In the genomic region with DNA sequence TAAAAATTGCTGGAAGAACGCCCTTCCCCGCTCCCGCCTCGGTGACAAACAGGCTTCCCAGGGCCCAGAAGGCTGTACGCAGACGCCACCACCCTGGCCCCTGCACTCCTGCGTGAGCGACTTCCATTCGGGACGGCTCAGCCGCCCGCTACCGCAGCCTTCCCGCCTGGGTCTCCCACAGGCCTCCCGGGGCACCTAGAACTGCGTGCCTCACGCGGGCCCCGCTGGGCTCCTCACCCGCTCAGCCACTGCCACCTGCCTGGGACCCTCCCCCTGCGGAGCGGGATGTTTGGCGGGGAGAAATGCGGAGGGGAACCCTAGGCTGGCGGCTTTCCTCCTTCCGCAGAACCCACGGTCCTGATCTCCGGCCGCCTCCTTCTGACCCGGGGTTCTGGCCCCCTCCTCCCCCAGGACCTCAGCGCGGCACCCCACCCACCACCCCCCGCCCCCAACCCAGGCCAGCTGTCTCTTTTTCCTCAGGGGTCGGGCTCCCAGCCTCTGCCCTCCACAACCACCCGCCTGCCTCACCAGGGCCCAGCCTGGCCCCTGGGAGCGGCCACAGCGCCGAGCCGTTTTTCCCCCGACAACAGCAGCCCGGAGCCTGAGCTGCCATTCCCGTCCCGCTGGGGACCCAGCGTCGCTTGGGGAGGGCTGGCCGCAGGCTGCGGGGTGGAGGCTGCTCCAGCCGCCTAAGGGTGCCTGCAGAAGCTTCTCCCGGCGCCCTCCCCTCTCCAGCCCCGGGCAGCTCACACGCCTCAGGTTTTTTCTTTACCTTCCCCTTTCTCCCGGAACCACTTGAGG, we compare ENCODE assay signal across 9 cellular contexts. TPM values are rescaled to one million over a fixed set of nuclear protein-coding genes. Genes with fewer than 3 reads are reported as not detected.
DNase-seq lines count a peak whose midpoint lies in the region; ATAC-seq and TF ChIP-seq lines count a peak whose summit lies in the region.
"Had no signal": no experiment of that assay in that cellular context is flagged by ENCODE, and none has a peak within 500 bp of the region (broad histone marks: within the 10 kb centered on the region; RNA-seq: fewer than 3 reads in every experiment).

No MANE protein-coding gene starts in this region.

- peak overlapping the region; percentile 84 for H3K4me3 Mint-ChIP-seq in T-helper 17 cell

- peaks cover 2% of the 10 kb centered on the region for H3K4me1 Mint-ChIP-seq in T-helper 17 cell

- DNase-seq in NCI-H187 (lab: John Stamatoyannopoulos, UW): peak; percentile 3 to 11
- no peak for DNase-seq in NCI-H187 treated with DMSO at 0.1 percent for 48 hours (lab: John Stamatoyannopoulos, UW)
- DNase-seq in T-helper 17 cell: peak in 1 of 3 donors; percentile 13
- DNase-seq in colonic mucosa: peak; percentile 35
- DNase-seq in left colon: peak; percentile 34 to 52
- peak; percentile 16 for DNase-seq in stimulated activated CD4-positive, alpha-beta T cell treated with anti-CD3 and anti-CD28 coated beads, Interleukin-1b, Interleukin-23, amount 100 ng/mL, for 48 hours
- DNase-seq in GDM1 (lab: John Stamatoyannopoulos, UW): no peak
- DNase-seq: CD4-positive, CD25-positive, alpha-beta regulatory T cell had no signal

- intact Hi-C loops in colonic mucosa (cut with DNase I): no loop called here
- intact Hi-C loops in left colon (cut with DNase I, micrococcal nuclease): no loop called here

- no peaks in the 10 kb centered on the region for H3K36me3 ChIP-seq in colonic mucosa

- H3K4me1 ChIP-seq in colonic mucosa: no peaks in the 10 kb centered on the region

- ATAC-seq in T-helper 17 cell (peak; percentile 65), left colon (peak; percentile 84), HG02759 (IDR thresholded peaks at IDR 0.05; ENCODE audit: unreplicated experiment) (no peak)

- no peaks in the 10 kb centered on the region for H3K27me3 ChIP-seq in colonic mucosa

- TF ChIP-seq CTCF in colonic mucosa (IDR thresholded peaks at IDR 0.05): no peak

- no peaks in the 10 kb centered on the region for H3K27me3 Mint-ChIP-seq in T-helper 17 cell

- H3K9me3 ChIP-seq in T-helper 17 cell (ENCODE audit: control insufficient read depth, low read length, poor library complexity, severe bottlenecking) (no peaks in the 10 kb centered on the region), colonic mucosa (no peaks in the 10 kb centered on the region)

- peaks cover 3% of the 10 kb centered on the region for H3K36me3 Mint-ChIP-seq in T-helper 17 cell (ENCODE audit: low read depth)
- H3K36me3 Mint-ChIP-seq: CD4-positive, CD25-positive, alpha-beta regulatory T cell had no signal

- H3K9ac ChIP-seq in colonic mucosa (ENCODE audit: low read depth in 2 of 2, low read length in 2 of 2): peak overlapping the region; percentile 63 to 73

- H3K27ac ChIP-seq in colonic mucosa: peak overlapping the region; percentile 34

- peak overlapping the region; percentile 44 for H3K4me3 ChIP-seq in colonic mucosa

- no peak overlapping the region for H3K27ac Mint-ChIP-seq in T-helper 17 cell

RNA-seq across cellular contexts. Expression of a gene that starts 27.6 kb away (rescaled TPM):
- total RNA-seq in T-helper 17 cell (100 to 1,000 TPM; 145 to 166 TPM), colonic mucosa (100 to 1,000 TPM; 221 to 272 TPM), left colon (100 to 1,000 TPM; 254 to 307 TPM)

RNA-seq across cellular contexts. Expression of a gene that starts 47.8 kb away (rescaled TPM):
- total RNA-seq in T-helper 17 cell (100 to 1,000 TPM; 117 TPM), colonic mucosa (100 to 1,000 TPM; 188 to 314 TPM), left colon (100 to 1,000 TPM; 167 to 202 TPM)

Comparison
In these comparisons a context has a peak if more than half of its experiments do, and no peak if none do; other contexts are left out.
1. DNase-seq: peak in NCI-H187 (2 of 2), colonic mucosa (single experiment), left colon (2 of 2) and stimulated activated CD4-positive, alpha-beta T cell treated with anti-CD3 and anti-CD28 coated beads, Interleukin-1b, Interleukin-23, amount 100 ng/mL, for 48 hours (single experiment); none in NCI-H187 treated with DMSO at 0.1 percent for 48 hours (single experiment) and GDM1 (single experiment).